Comparison of ENCODE assay signal across 1 cellular context in genomic region chr14:49966304-49966809, GRCh38.
TF ChIP-seq lines count a peak whose summit lies in the region.

No MANE protein-coding gene starts in this region.

TF ChIP-seq in HepG2, 621 proteins besides CTCF, POLR2A, EP300 and RAD21 (continued from another document and continues in another):
- TF ChIP-seq UBTF (CRISPR knock-in tag; IDR thresholded peaks at IDR 0.05), result no peak
- TF ChIP-seq U2AF2 (IDR thresholded peaks at IDR 0.05; ENCODE audit: low read depth, low read length), result no peak
- peak; percentile 10; the same call in 1 of the 3 replicates for TF ChIP-seq MXI1 (IDR thresholded peaks at IDR 0.05; ENCODE audit: borderline replicate concordance, low read depth, low read length)
- TF ChIP-seq ZMYM3 (CRISPR knock-in tag; IDR thresholded peaks at IDR 0.05), result no peak
- TF ChIP-seq RXRB (CRISPR knock-in tag; IDR thresholded peaks at IDR 0.05; ENCODE audit: borderline replicate concordance), result no peak
- peak; percentile 75; the same call in 1 of the 2 replicates for TF ChIP-seq MIXL1 (CRISPR knock-in tag; IDR thresholded peaks at IDR 0.05)
- peak; percentile 19 for TF ChIP-seq CBX1 (IDR thresholded peaks at IDR 0.05; ENCODE audit: low read depth)
- no peak for TF ChIP-seq ZBTB37 (CRISPR knock-in tag; IDR thresholded peaks at IDR 0.05)
- peak; percentile 96 for TF ChIP-seq TEAD3 (CRISPR knock-in tag; optimal IDR thresholded peaks at IDR 0.05; ENCODE audit: borderline replicate concordance)
- no peak for TF ChIP-seq ZNF737 (CRISPR knock-in tag; IDR thresholded peaks at IDR 0.05; ENCODE audit: borderline replicate concordance)
- no peak for TF ChIP-seq NONO (IDR thresholded peaks at IDR 0.05)
- peak; percentile 31; the same call in 1 of the 2 replicates for TF ChIP-seq NONO (CRISPR knock-in tag; conservative IDR thresholded peaks at IDR 0.05)
- no peak for TF ChIP-seq SP2 (CRISPR knock-in tag; IDR thresholded peaks at IDR 0.05)
- TF ChIP-seq ATF5 (CRISPR knock-in tag; IDR thresholded peaks at IDR 0.05; ENCODE audit: low read depth), result no peak
- no peak for TF ChIP-seq HNRNPUL1 (IDR thresholded peaks at IDR 0.05; ENCODE audit: low read depth, low read length)
- TF ChIP-seq THRA (CRISPR knock-in tag; IDR thresholded peaks at IDR 0.05; ENCODE audit: borderline replicate concordance), result no peak
- no peak; the same call in 1 of the 2 replicates for TF ChIP-seq SOX5 (CRISPR knock-in tag; IDR thresholded peaks at IDR 0.05; ENCODE audit: borderline replicate concordance)
- TF ChIP-seq ZNF564 (CRISPR knock-in tag; IDR thresholded peaks at IDR 0.05), result 0 out of 2 replicates have a peak, but pooled peaks have one; percentile 46
- TF ChIP-seq MTA1 (CRISPR knock-in tag; IDR thresholded peaks at IDR 0.05; ENCODE audit: borderline replicate concordance), result 0 out of 2 replicates have a peak, but pooled peaks have one; percentile 58
- no peak for TF ChIP-seq ZNF207 (IDR thresholded peaks at IDR 0.05; ENCODE audit: borderline replicate concordance)
- TF ChIP-seq SSRP1 (CRISPR knock-in tag; IDR thresholded peaks at IDR 0.05), result no peak
- no peak for TF ChIP-seq AHR (CRISPR knock-in tag; IDR thresholded peaks at IDR 0.05)
- peak; percentile 75; the same call in 1 of the 2 replicates for TF ChIP-seq ERF (CRISPR knock-in tag; IDR thresholded peaks at IDR 0.05)
- TF ChIP-seq ARID2 (CRISPR knock-in tag; IDR thresholded peaks at IDR 0.05; ENCODE audit: borderline replicate concordance), result peak; percentile 57; the same call in 1 of the 2 replicates
- TF ChIP-seq CHD4 (IDR thresholded peaks at IDR 0.05; ENCODE audit: borderline replicate concordance, low read length), result no peak
- no peak for TF ChIP-seq ZNF691 (CRISPR knock-in tag; IDR thresholded peaks at IDR 0.05; ENCODE audit: borderline replicate concordance, low read depth)
- no peak for TF ChIP-seq ATM (IDR thresholded peaks at IDR 0.05; ENCODE audit: borderline replicate concordance)
- no peak for TF ChIP-seq PBX2 (CRISPR knock-in tag; IDR thresholded peaks at IDR 0.05)
- TF ChIP-seq ZNF563 (CRISPR knock-in tag; IDR thresholded peaks at IDR 0.05), result no peak
- TF ChIP-seq ETV6 (CRISPR knock-in tag; conservative IDR thresholded peaks at IDR 0.05), result no peak
- TF ChIP-seq NBN (conservative IDR thresholded peaks at IDR 0.05), result no peak
- no peak for TF ChIP-seq ELK4 (CRISPR knock-in tag; IDR thresholded peaks at IDR 0.05; ENCODE audit: borderline replicate concordance)
- no peak for TF ChIP-seq ZNF383 (CRISPR knock-in tag; IDR thresholded peaks at IDR 0.05; ENCODE audit: borderline replicate concordance)
- TF ChIP-seq ARNT2 (CRISPR knock-in tag; IDR thresholded peaks at IDR 0.05; ENCODE audit: low read depth), result no peak
- no peak for TF ChIP-seq AFF4 (CRISPR knock-in tag; IDR thresholded peaks at IDR 0.05)
- no peak for TF ChIP-seq NCOA5 (CRISPR knock-in tag; IDR thresholded peaks at IDR 0.05)
- no peak for TF ChIP-seq NR3C1 (CRISPR knock-in tag; IDR thresholded peaks at IDR 0.05)
- no peak for TF ChIP-seq TAF15 (IDR thresholded peaks at IDR 0.05; ENCODE audit: low read depth, low read length, poor library complexity, severe bottlenecking)
- TF ChIP-seq ZNF343 (CRISPR knock-in tag; IDR thresholded peaks at IDR 0.05), result no peak
- no peak for TF ChIP-seq THAP7 (CRISPR knock-in tag; IDR thresholded peaks at IDR 0.05)
- TF ChIP-seq ZKSCAN8 (CRISPR knock-in tag; IDR thresholded peaks at IDR 0.05; ENCODE audit: borderline replicate concordance), result no peak
- no peak for TF ChIP-seq ZNF503 (CRISPR knock-in tag; IDR thresholded peaks at IDR 0.05)
- TF ChIP-seq POLR2AphosphoS2 (IDR thresholded peaks at IDR 0.05; ENCODE audit: low read depth, low read length), result no peak
- TF ChIP-seq ZNF75D (CRISPR knock-in tag; IDR thresholded peaks at IDR 0.05; ENCODE audit: borderline replicate concordance), result no peak
- TF ChIP-seq DR1 (CRISPR knock-in tag; IDR thresholded peaks at IDR 0.05), result no peak
- no peak for TF ChIP-seq ELF1 (CRISPR knock-in tag; IDR thresholded peaks at IDR 0.05)
- TF ChIP-seq PAF1 (CRISPR knock-in tag; IDR thresholded peaks at IDR 0.05), result no peak
- TF ChIP-seq ZNF788 (CRISPR knock-in tag; IDR thresholded peaks at IDR 0.05; ENCODE audit: borderline replicate concordance), result no peak
- TF ChIP-seq ZNF775 (CRISPR knock-in tag; IDR thresholded peaks at IDR 0.05; ENCODE audit: borderline replicate concordance), result no peak
- TF ChIP-seq ZNF549 (CRISPR knock-in tag; IDR thresholded peaks at IDR 0.05), result no peak
- peak in 1 of 2 experiments; percentile 65; a peak in 2 of 4 replicates for TF ChIP-seq KLF16 (CRISPR knock-in tag; IDR thresholded peaks at IDR 0.05)
- TF ChIP-seq ZBTB1 (CRISPR knock-in tag; IDR thresholded peaks at IDR 0.05; ENCODE audit: borderline replicate concordance), result no peak
